21 cellular contexts compared by ENCODE assay signal in the genomic region with DNA sequence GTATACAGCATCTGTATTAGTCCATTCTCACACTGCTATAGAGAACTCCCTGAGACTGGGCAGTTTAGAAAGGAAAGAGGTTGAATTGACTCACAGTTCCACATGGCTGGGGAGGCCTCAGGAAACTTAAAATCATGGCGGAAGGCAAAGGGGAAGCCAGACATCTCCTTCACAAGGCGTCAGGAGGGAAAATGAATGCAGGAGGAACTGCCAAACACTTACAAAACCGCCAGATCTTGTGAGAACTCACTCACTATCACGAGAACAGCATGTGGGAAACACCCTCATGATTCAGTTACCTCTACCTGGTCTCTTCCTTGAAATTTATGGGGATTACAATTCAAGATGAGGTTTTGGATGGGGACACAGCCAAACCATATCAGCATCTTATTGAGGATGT. TPM values are rescaled to one million over a fixed set of nuclear protein-coding genes. Genes with fewer than 3 reads are reported as not detected.
DNase-seq lines count a peak whose midpoint lies in the region; ATAC-seq, FAIRE-seq and TF ChIP-seq lines count a peak whose summit lies in the region.
"Had no signal": no experiment of that assay in that cellular context is flagged by ENCODE, and none has a peak within 500 bp of the region (broad histone marks: within the 10 kb centered on the region; RNA-seq: fewer than 3 reads in every experiment).

No MANE protein-coding gene starts in this region.

- peaks cover 81% of the 10 kb centered on the region for H3K4me1 ChIP-seq in CD4-positive, CD25-positive, alpha-beta regulatory T cell (ENCODE audit: control insufficient read depth, insufficient read depth, low read length, poor library complexity, severe bottlenecking)
- H3K4me1 ChIP-seq in HEK293 (ENCODE audit: control insufficient read depth, insufficient read depth, low read length): no peaks in the 10 kb centered on the region

- peak overlapping the region in 3 of 4 donors; percentile 44 to 50 (median 45) for H3K4me3 Mint-ChIP-seq in CD4-positive, CD25-positive, alpha-beta regulatory T cell
- no peak overlapping the region for H3K4me3 Mint-ChIP-seq in activated T-helper 2 cell treated with anti-CD3 and anti-CD28 coated beads, Interferon-gamma antibody, Interleukin-2, Interleukin-4, amounts not matched to agents 10 μg/mL and 5 μg/mL and 100 μg/mL, durations not matched to agents 14 hours and 24 hours and 36 hours (ENCODE audit: low read depth)
- H3K4me3 Mint-ChIP-seq in nephron progenitor cell: no peak overlapping the region
- H3K4me3 Mint-ChIP-seq: activated naive CD8-positive, alpha-beta T cell treated with anti-CD3 and anti-CD28 coated beads, Interleukin-2, amount 10 ng/mL, durations not matched to agents 7 days and 5 days; neural progenitor cell had no signal

- no peak for ATAC-seq in CD4-positive, CD25-positive, alpha-beta regulatory T cell (ENCODE audit: low read depth in 2 of 2)
- ATAC-seq: effector memory CD8-positive, alpha-beta T cell; HepG2; left lobe of liver had no signal

- peaks cover 42 to 98% (median 77%) of the 10 kb centered on the region in 4 donors for H3K4me1 Mint-ChIP-seq in CD4-positive, CD25-positive, alpha-beta regulatory T cell
- H3K4me1 Mint-ChIP-seq in activated T-helper 2 cell treated with anti-CD3 and anti-CD28 coated beads, Interferon-gamma antibody, Interleukin-2, Interleukin-4, amounts not matched to agents 10 μg/mL and 5 μg/mL and 100 μg/mL, durations not matched to agents 14 hours and 24 hours and 36 hours (ENCODE audit: low read depth): peaks cover 79% of the 10 kb centered on the region
- peaks cover 5% of the 10 kb centered on the region for H3K4me1 Mint-ChIP-seq in nephron progenitor cell
- H3K4me1 Mint-ChIP-seq: neural progenitor cell had no signal

- no peaks in the 10 kb centered on the region for H3K27me3 Mint-ChIP-seq in CD4-positive, CD25-positive, alpha-beta regulatory T cell
- H3K27me3 Mint-ChIP-seq in activated T-helper 2 cell treated with anti-CD3 and anti-CD28 coated beads, Interferon-gamma antibody, Interleukin-2, Interleukin-4, amounts not matched to agents 10 μg/mL and 5 μg/mL and 100 μg/mL, durations not matched to agents 14 hours and 24 hours and 36 hours (ENCODE audit: low read depth): no peaks in the 10 kb centered on the region
- H3K27me3 Mint-ChIP-seq in nephron progenitor cell (ENCODE audit: low read depth, poor library complexity): no peaks in the 10 kb centered on the region
- H3K27me3 Mint-ChIP-seq: activated naive CD8-positive, alpha-beta T cell treated with anti-CD3 and anti-CD28 coated beads, Interleukin-2, amount 10 ng/mL, durations not matched to agents 7 days and 5 days; effector memory CD8-positive, alpha-beta T cell had no signal

- no peak for FAIRE-seq in RCC 7860 (lab: Jason Lieb, UNC)
- FAIRE-seq: HepG2, TTC549, urothelium cell line had no signal

- H3K27me3 ChIP-seq in CD4-positive, CD25-positive, alpha-beta regulatory T cell (ENCODE audit: control insufficient read depth, insufficient read depth, low read length): no peaks in the 10 kb centered on the region
- H3K27me3 ChIP-seq: neural progenitor cell, right atrium auricular region had no signal

- POLR2A ChIA-PET in HEK293 (lab: Yijun Ruan, JAX): no interaction called here

- no peaks in the 10 kb centered on the region for H3K36me3 ChIP-seq in CD4-positive, CD25-positive, alpha-beta regulatory T cell (ENCODE audit: control insufficient read depth, insufficient read depth, low read length)
- peaks cover 0 to 3% of the 10 kb centered on the region in 2 experiments; a peak in 1 of 3 replicates for H3K36me3 ChIP-seq in HEK293 (ENCODE audit: control insufficient read depth in 2 of 2, insufficient read depth in 1 of 2, low read length in 2 of 2)
- H3K36me3 ChIP-seq: neural progenitor cell, right atrium auricular region had no signal

- TF ChIP-seq CTCF in HEK293 (tag by site-specific recombination; IDR thresholded peaks at IDR 0.05): no peak
- no peak for TF ChIP-seq CTCF in nephron progenitor cell (IDR thresholded peaks at IDR 0.05)

- no peak overlapping the region for H3K27ac ChIP-seq in CD4-positive, CD25-positive, alpha-beta regulatory T cell (ENCODE audit: insufficient read depth, low read length, poor library complexity, severe bottlenecking)
- H3K27ac ChIP-seq in HEK293 (ENCODE audit: extremely low read depth, low read depth, low read length): no peak overlapping the region
- H3K27ac ChIP-seq: neural progenitor cell, right atrium auricular region had no signal

- peak overlapping the region in 2 of 3 donors; percentile 92 to 93 for H3K27ac Mint-ChIP-seq in CD4-positive, CD25-positive, alpha-beta regulatory T cell
- H3K27ac Mint-ChIP-seq in activated T-helper 2 cell treated with anti-CD3 and anti-CD28 coated beads, Interferon-gamma antibody, Interleukin-2, Interleukin-4, amounts not matched to agents 10 μg/mL and 5 μg/mL and 100 μg/mL, durations not matched to agents 14 hours and 24 hours and 36 hours: peak overlapping the region; percentile 66
- H3K27ac Mint-ChIP-seq in nephron progenitor cell: peak overlapping the region; percentile 78
- H3K27ac Mint-ChIP-seq: neural progenitor cell had no signal

- no peak overlapping the region for H3K4me3 ChIP-seq in CD4-positive, CD25-positive, alpha-beta regulatory T cell (ENCODE audit: low read depth, low read length)
- H3K4me3 ChIP-seq in HEK293 (ENCODE audit: low read depth, low read length): no peak overlapping the region
- H3K4me3 ChIP-seq: neural progenitor cell, right atrium auricular region had no signal

- no peaks in the 10 kb centered on the region for H3K9me3 Mint-ChIP-seq in CD4-positive, CD25-positive, alpha-beta regulatory T cell
- peaks cover 5% of the 10 kb centered on the region for H3K9me3 Mint-ChIP-seq in activated T-helper 2 cell treated with anti-CD3 and anti-CD28 coated beads, Interferon-gamma antibody, Interleukin-2, Interleukin-4, amounts not matched to agents 10 μg/mL and 5 μg/mL and 100 μg/mL, durations not matched to agents 14 hours and 24 hours and 36 hours
- H3K9me3 Mint-ChIP-seq in nephron progenitor cell: peaks cover 33% of the 10 kb centered on the region
- H3K9me3 Mint-ChIP-seq: effector memory CD8-positive, alpha-beta T cell had no signal

- peaks cover 14% of the 10 kb centered on the region for H3K36me3 Mint-ChIP-seq in CD4-positive, CD25-positive, alpha-beta regulatory T cell
- H3K36me3 Mint-ChIP-seq in activated T-helper 2 cell treated with anti-CD3 and anti-CD28 coated beads, Interferon-gamma antibody, Interleukin-2, Interleukin-4, amounts not matched to agents 10 μg/mL and 5 μg/mL and 100 μg/mL, durations not matched to agents 14 hours and 24 hours and 36 hours (ENCODE audit: low read depth): peaks cover 35% of the 10 kb centered on the region
- peaks cover 79% of the 10 kb centered on the region for H3K36me3 Mint-ChIP-seq in nephron progenitor cell (ENCODE audit: low read depth)

- no peaks in the 10 kb centered on the region for H3K9me3 ChIP-seq in CD4-positive, CD25-positive, alpha-beta regulatory T cell (ENCODE audit: control insufficient read depth in 2 of 2, low read length in 2 of 2)
- no peaks in the 10 kb centered on the region for H3K9me3 ChIP-seq in HEK293 (ENCODE audit: control insufficient read depth, insufficient read depth, low read depth, low read length)
- H3K9me3 ChIP-seq: right atrium auricular region had no signal

- DNase-seq in CD4-positive, CD25-positive, alpha-beta regulatory T cell: no peak
- no peak for DNase-seq in activated T-helper 2 cell treated with anti-CD3 and anti-CD28 coated beads, Interferon-gamma antibody, Interleukin-2, Interleukin-4, amounts not matched to agents 10 μg/mL and 5 μg/mL and 100 μg/mL, durations not matched to agents 14 hours and 24 hours and 36 hours (ENCODE audit: low spot score)
- no peak for DNase-seq in nephron progenitor cell
- no peak for DNase-seq in RCC 7860 (ENCODE audit: low spot score)
- DNase-seq in DMS153 treated with DMSO at 0.1 percent for 48 hours (lab: John Stamatoyannopoulos, UW; ENCODE audit: unreplicated experiment): no peak
- DNase-seq in COLO829 (ENCODE audit: low spot score): no peak
- DNase-seq: activated CD8-positive, alpha-beta memory T cell treated with anti-CD3 and anti-CD28 coated beads for 24 hours; activated naive CD8-positive, alpha-beta T cell treated with anti-CD3 and anti-CD28 coated beads, Interleukin-2, amount 10 ng/mL, durations not matched to agents 7 days and 5 days; C1 segment of cervical spinal cord; effector memory CD8-positive, alpha-beta T cell; EL; H7; SIG-M5; stimulated activated CD8-positive, alpha-beta memory T cell treated with anti-CD3 and anti-CD28 coated beads, Interleukin-4, amount 100 ng/mL, for 48 hours had no signal

- CTCF ChIA-PET in HEK293 (lab: Yijun Ruan, JAX): no interaction called here

- intact Hi-C loops in activated T-helper 2 cell treated with anti-CD3 and anti-CD28 coated beads, Interferon-gamma antibody, Interleukin-2, Interleukin-4, amounts not matched to agents 10 μg/mL and 5 μg/mL and 100 μg/mL, durations not matched to agents 14 hours and 24 hours and 36 hours (cut with micrococcal nuclease): no loop called here

TF ChIP-seq in HEK293, 187 proteins besides CTCF, POLR2A, EP300 and RAD21 (continues in another document):
- TF ChIP-seq ZBTB7A (tag by site-specific recombination; IDR thresholded peaks at IDR 0.05; ENCODE audit: low read depth) (no peak), ZNF416 (tag by site-specific recombination; IDR thresholded peaks at IDR 0.05) (no peak)
- TF ChIP-seq, protein P1, sequence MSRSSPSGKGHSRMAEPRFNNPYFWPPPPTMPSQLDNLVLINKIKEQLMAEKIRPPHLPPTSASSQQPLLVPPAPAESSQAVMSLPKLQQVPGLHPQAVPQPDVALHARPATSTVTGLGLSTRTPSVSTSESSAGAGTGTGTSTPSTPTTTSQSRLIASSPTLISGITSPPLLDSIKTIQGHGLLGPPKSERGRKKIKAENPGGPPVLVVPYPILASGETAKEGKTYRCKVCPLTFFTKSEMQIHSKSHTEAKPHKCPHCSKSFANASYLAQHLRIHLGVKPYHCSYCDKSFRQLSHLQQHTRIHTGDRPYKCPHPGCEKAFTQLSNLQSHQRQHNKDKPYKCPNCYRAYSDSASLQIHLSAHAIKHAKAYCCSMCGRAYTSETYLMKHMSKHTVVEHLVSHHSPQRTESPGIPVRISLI (tag by site-specific recombination; IDR thresholded peaks at IDR 0.05): no peak

RNA-seq across cellular contexts. Expression of a gene that starts 25.4 kb away (rescaled TPM):
- total RNA-seq in CD4-positive, CD25-positive, alpha-beta regulatory T cell: 179 TPM
- polyA plus RNA-seq in CD4-positive, CD25-positive, alpha-beta regulatory T cell: 10 to 100 TPM in 2 of 4 donors, 1 to 10 TPM in 2; 6.7 to 22.3 (median 11.4) TPM
- total RNA-seq in activated T-helper 2 cell treated with anti-CD3 and anti-CD28 coated beads, Interferon-gamma antibody, Interleukin-2, Interleukin-4, amounts not matched to agents 10 μg/mL and 5 μg/mL and 100 μg/mL, durations not matched to agents 14 hours and 24 hours and 36 hours: 36.8 and 40.6 TPM in 2 replicates

Comparison
In these comparisons a context has a peak if more than half of its experiments do, and no peak if none do; other contexts are left out.
1. H3K4me3 Mint-ChIP-seq: peak in CD4-positive, CD25-positive, alpha-beta regulatory T cell (3 of 4); none in activated T-helper 2 cell treated with anti-CD3 and anti-CD28 coated beads, Interferon-gamma antibody, Interleukin-2, Interleukin-4, amounts not matched to agents 10 μg/mL and 5 μg/mL and 100 μg/mL, durations not matched to agents 14 hours and 24 hours and 36 hours (single experiment) and nephron progenitor cell (single experiment).
2. Peak in every context shown above with its lines, with median percentiles within 50 percentile points of each other: H3K27ac Mint-ChIP-seq.